1 cellular context compared by ENCODE assay signal in the genomic region with DNA sequence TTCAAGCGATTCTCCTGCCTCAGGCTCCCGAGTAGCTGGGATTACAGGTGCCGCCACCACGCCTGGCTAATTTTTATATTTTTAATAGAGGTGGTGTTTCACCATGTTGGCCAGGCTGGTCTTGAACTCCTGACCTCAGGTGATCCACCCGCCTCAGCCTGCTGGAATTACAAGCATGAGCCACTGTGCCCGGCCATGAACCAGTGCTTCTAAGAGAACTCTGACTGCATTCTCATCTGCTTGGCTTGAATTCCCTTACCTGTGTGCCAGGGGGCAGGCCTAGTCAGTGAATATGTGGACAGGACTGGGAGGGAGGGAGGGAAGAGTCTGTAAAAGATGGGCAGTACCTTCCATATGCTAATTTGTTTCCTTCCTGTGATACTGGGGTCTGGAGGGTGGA.
TF ChIP-seq lines count a peak whose summit lies in the region.

No MANE protein-coding gene starts in this region.

TF ChIP-seq in HCT116, 20 proteins besides CTCF, POLR2A, EP300 and RAD21 (continued from another document):
- TF ChIP-seq EZH2 (IDR thresholded peaks at IDR 0.05) (no peak), ZNF274 (IDR thresholded peaks at IDR 0.05; ENCODE audit: low read depth, low read length) (no peak), EZH2phosphoT487 (IDR thresholded peaks at IDR 0.05; ENCODE audit: borderline replicate concordance) (no peak), SIN3A (IDR thresholded peaks at IDR 0.05; ENCODE audit: low read depth) (no peak), ZFX (IDR thresholded peaks at IDR 0.05) (no peak), POLR2AphosphoS5 (IDR thresholded peaks at IDR 0.05; ENCODE audit: low read depth, low read length) (no peak), JUND (IDR thresholded peaks at IDR 0.05) (no peak), CBX3 (IDR thresholded peaks at IDR 0.05; ENCODE audit: low read depth) (no peak), TCF7L2 (IDR thresholded peaks at IDR 0.05; ENCODE audit: borderline replicate concordance, extremely low read depth, insufficient read depth, insufficient read length) (no peak), FOSL1 (IDR thresholded peaks at IDR 0.05; ENCODE audit: low read depth) (no peak), EGR1 (IDR thresholded peaks at IDR 0.05; ENCODE audit: low read depth) (no peak)
- TF ChIP-seq, protein P1, sequence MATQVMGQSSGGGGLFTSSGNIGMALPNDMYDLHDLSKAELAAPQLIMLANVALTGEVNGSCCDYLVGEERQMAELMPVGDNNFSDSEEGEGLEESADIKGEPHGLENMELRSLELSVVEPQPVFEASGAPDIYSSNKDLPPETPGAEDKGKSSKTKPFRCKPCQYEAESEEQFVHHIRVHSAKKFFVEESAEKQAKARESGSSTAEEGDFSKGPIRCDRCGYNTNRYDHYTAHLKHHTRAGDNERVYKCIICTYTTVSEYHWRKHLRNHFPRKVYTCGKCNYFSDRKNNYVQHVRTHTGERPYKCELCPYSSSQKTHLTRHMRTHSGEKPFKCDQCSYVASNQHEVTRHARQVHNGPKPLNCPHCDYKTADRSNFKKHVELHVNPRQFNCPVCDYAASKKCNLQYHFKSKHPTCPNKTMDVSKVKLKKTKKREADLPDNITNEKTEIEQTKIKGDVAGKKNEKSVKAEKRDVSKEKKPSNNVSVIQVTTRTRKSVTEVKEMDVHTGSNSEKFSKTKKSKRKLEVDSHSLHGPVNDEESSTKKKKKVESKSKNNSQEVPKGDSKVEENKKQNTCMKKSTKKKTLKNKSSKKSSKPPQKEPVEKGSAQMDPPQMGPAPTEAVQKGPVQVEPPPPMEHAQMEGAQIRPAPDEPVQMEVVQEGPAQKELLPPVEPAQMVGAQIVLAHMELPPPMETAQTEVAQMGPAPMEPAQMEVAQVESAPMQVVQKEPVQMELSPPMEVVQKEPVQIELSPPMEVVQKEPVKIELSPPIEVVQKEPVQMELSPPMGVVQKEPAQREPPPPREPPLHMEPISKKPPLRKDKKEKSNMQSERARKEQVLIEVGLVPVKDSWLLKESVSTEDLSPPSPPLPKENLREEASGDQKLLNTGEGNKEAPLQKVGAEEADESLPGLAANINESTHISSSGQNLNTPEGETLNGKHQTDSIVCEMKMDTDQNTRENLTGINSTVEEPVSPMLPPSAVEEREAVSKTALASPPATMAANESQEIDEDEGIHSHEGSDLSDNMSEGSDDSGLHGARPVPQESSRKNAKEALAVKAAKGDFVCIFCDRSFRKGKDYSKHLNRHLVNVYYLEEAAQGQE (IDR thresholded peaks at IDR 0.05; ENCODE audit: low read depth): no peak
